Comparison of ENCODE assay signal across 22 cellular contexts in the genomic region with DNA sequence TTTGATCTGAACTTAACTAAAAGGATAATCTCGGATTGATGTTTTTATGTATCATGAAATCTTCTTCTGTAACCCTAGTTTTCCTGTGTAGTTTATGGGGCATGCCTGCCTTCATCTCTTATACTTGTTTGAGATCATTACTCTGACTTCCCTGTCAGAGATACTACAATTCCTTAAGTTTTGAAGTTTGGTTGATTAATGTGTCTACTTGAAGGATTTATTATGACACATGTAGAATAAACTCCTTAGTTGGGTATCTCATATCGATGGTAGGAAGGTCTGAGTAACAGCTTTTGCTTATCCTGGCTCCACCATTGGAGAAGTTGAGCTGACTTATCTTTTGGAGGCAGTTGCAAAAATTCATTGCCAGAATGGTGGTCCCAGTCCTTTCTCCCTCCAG.
"Had no signal": no experiment of that assay in that cellular context is flagged by ENCODE, and none has a peak within 500 bp of the region (broad histone marks: within the 10 kb centered on the region; RNA-seq: fewer than 3 reads in every experiment).

No MANE protein-coding gene starts in this region.

- DNase-seq: Karpas-422, KG1, MG63, NCI-H1092, NCI-H1105 treated with DMSO at 0.1 percent for 48 hours, NCI-H1417 treated with DMSO at 0.1 percent for 48 hours, NCI-H146, NCI-H1694 treated with DMSO at 0.1 percent for 48 hours, NCI-H1930, NCI-H2081 treated with DMSO at 0.1 percent for 48 hours, NCI-H2171, NCI-H226, NCI-H446, NCI-H510A, NCI-H524 treated with DMSO at 0.1 percent for 48 hours, NCI-H774, Right ventricle myocardium superior, RPMI8226, SIG-M5 had no signal

- H3K36me3 ChIP-seq: MG63 had no signal

- H3K27ac ChIP-seq: HL-60, SJSA1, SK-N-MC had no signal

- H3K9me3 ChIP-seq: MG63, SJSA1 had no signal

- H3K4me3 ChIP-seq: MG63, SJSA1, SK-N-MC had no signal

- H3K27me3 ChIP-seq: MG63, SJSA1 had no signal
